Comparison of ENCODE assay signal across 8 cellular contexts in genomic region chr2:231677632-231678104, GRCh38. TPM values are rescaled to one million over a fixed set of nuclear protein-coding genes. Genes with fewer than 3 reads are reported as not detected.
A peak's percentile ranks its signal among the peaks of the same experiment; 100 is the strongest.
DNase-seq lines count a peak whose midpoint lies in the region; ATAC-seq and TF ChIP-seq lines count a peak whose summit lies in the region.

No MANE protein-coding gene starts in this region.

- H3K4me1 Mint-ChIP-seq in activated naive CD4-positive, alpha-beta T cell treated with anti-CD3 and anti-CD28 coated beads for 36 hours (ENCODE audit: low read depth): peaks cover 11% of the 10 kb centered on the region
- H3K4me1 Mint-ChIP-seq in progenitor cell of endocrine pancreas (ENCODE audit: low read depth): peaks cover 22% of the 10 kb centered on the region

- ATAC-seq in aorta (ENCODE audit: low FRiP score) (peak; percentile 73), HG02870 (IDR thresholded peaks at IDR 0.05; ENCODE audit: unreplicated experiment) (no peak)

- TF ChIP-seq RAD21 in SK-N-SH (IDR thresholded peaks at IDR 0.05; ENCODE audit: low read length): peak; percentile 94

- H4K20me1 ChIP-seq in SK-N-SH (ENCODE audit: insufficient read depth): no peaks in the 10 kb centered on the region

- no peak overlapping the region for H3K9ac ChIP-seq in SK-N-SH

- no peaks in the 10 kb centered on the region for H3K79me2 ChIP-seq in SK-N-SH (ENCODE audit: insufficient read depth)

- H3K27me3 ChIP-seq in SK-N-SH (ENCODE audit: insufficient read depth): no peaks in the 10 kb centered on the region
- no peaks in the 10 kb centered on the region for H3K27me3 ChIP-seq in aorta (ENCODE audit: control insufficient read depth in 1 of 2, insufficient read depth in 2 of 2, low read length in 1 of 2)

- no peak overlapping the region for H3K4me3 Mint-ChIP-seq in activated naive CD4-positive, alpha-beta T cell treated with anti-CD3 and anti-CD28 coated beads for 36 hours
- no peak overlapping the region for H3K4me3 Mint-ChIP-seq in progenitor cell of endocrine pancreas (ENCODE audit: low read depth)

- H3K27me3 Mint-ChIP-seq in activated naive CD4-positive, alpha-beta T cell treated with anti-CD3 and anti-CD28 coated beads for 36 hours (ENCODE audit: low read depth): peaks cover 19% of the 10 kb centered on the region
- no peaks in the 10 kb centered on the region for H3K27me3 Mint-ChIP-seq in progenitor cell of endocrine pancreas

- intact Hi-C loops in activated naive CD4-positive, alpha-beta T cell treated with anti-CD3 and anti-CD28 coated beads for 36 hours (cut with micrococcal nuclease): loop anchor here (1.0 kb wide), 5 partner anchors 15 to 114 kb away; no protein-coding TSS in a partner anchor
- intact Hi-C loops in head of caudate nucleus (cut with DNase I) (loop anchor here (2.0 kb wide), 1 partner anchor 37 kb away; no protein-coding TSS in a partner anchor), aorta (cut with DNase I) (loop anchor here (1.0 kb wide), 2 partner anchors 37 to 38 kb away; no protein-coding TSS in a partner anchor)

- H3K9me2 ChIP-seq in SK-N-SH: no peaks in the 10 kb centered on the region

- CTCF ChIA-PET in SK-N-SH (lab: Yijun Ruan, JAX): interaction anchor here (0.6 to 29.4 kb wide), 25 partner anchors 8 to 166 kb away, joined by 3 to 1218 read pairs (median 5); partner anchors contain the start of gene PTMA
- CTCF ChIA-PET in activated naive CD4-positive, alpha-beta T cell treated with anti-CD3 and anti-CD28 coated beads for 36 hours (lab: Charles Lee): interaction anchor here (0.5 to 12.0 kb wide), 34 partner anchors 9 to 515 kb away, joined by 3 to 408 read pairs (median 4); partner anchors contain the start of gene PDE6D

- H3K9me3 ChIP-seq in SK-N-SH (no peaks in the 10 kb centered on the region), aorta (ENCODE audit: control insufficient read depth, low read length) (no peaks in the 10 kb centered on the region)

- no peak overlapping the region for H3K4me2 ChIP-seq in SK-N-SH

- no peaks in the 10 kb centered on the region for H3K9me3 Mint-ChIP-seq in activated naive CD4-positive, alpha-beta T cell treated with anti-CD3 and anti-CD28 coated beads for 36 hours
- no peaks in the 10 kb centered on the region for H3K9me3 Mint-ChIP-seq in progenitor cell of endocrine pancreas (ENCODE audit: low read depth)

- H3K4me1 ChIP-seq in SK-N-SH (ENCODE audit: control insufficient read depth in 1 of 2, insufficient read depth in 2 of 2, low read depth in 1 of 2, low read length in 1 of 2) (peaks cover 0 to 18% of the 10 kb centered on the region in 2 experiments; a peak in 1 of 4 replicates), aorta (ENCODE audit: control insufficient read depth in 1 of 2, insufficient read depth in 2 of 2, low read length in 2 of 2) (peaks cover 0 to 2% of the 10 kb centered on the region in 2 donors)

- DNase-seq in NCI-H1048 (lab: John Stamatoyannopoulos, UW): peak; percentile 29
- DNase-seq in SK-N-SH: peak; percentile 80
- peak; percentile 94 for DNase-seq in activated naive CD4-positive, alpha-beta T cell treated with anti-CD3 and anti-CD28 coated beads for 36 hours
- peak; percentile 53 to 96 (median 87) for DNase-seq in head of caudate nucleus
- peak; percentile 72 for DNase-seq in progenitor cell of endocrine pancreas (ENCODE audit: low spot score, unreplicated experiment)
- peak; percentile 88 to 93 for DNase-seq in aorta

- TF ChIP-seq CTCF in GM12801 (IDR thresholded peaks at IDR 0.05; ENCODE audit: extremely low read depth, insufficient read length) (peak; percentile 64), SK-N-SH (IDR thresholded peaks at IDR 0.05) (peak; percentile 90), progenitor cell of endocrine pancreas (IDR thresholded peaks at IDR 0.05; ENCODE audit: unreplicated experiment) (peak; percentile 93)

- H3K36me3 Mint-ChIP-seq in activated naive CD4-positive, alpha-beta T cell treated with anti-CD3 and anti-CD28 coated beads for 36 hours (ENCODE audit: low read depth): no peaks in the 10 kb centered on the region
- H3K36me3 Mint-ChIP-seq in progenitor cell of endocrine pancreas (ENCODE audit: insufficient read depth): no peaks in the 10 kb centered on the region

- no peak overlapping the region for H3K27ac ChIP-seq in SK-N-SH (ENCODE audit: low read depth in 2 of 2, low read length in 1 of 2)
- no peak overlapping the region for H3K27ac ChIP-seq in aorta (ENCODE audit: low read depth in 1 of 2, low read length in 2 of 2)

- H3F3A ChIP-seq in SK-N-SH (replicated peaks; ENCODE audit: insufficient read depth): peaks cover 8% of the 10 kb centered on the region

- no peak overlapping the region for H2AFZ ChIP-seq in SK-N-SH (ENCODE audit: low read depth)

- no peak overlapping the region for H3K27ac Mint-ChIP-seq in activated naive CD4-positive, alpha-beta T cell treated with anti-CD3 and anti-CD28 coated beads for 36 hours
- peak overlapping the region; percentile 72 for H3K27ac Mint-ChIP-seq in progenitor cell of endocrine pancreas

- H3K36me3 ChIP-seq in SK-N-SH (replicated peaks in 1 of 2; ENCODE audit: control insufficient read depth in 1 of 2, insufficient read depth in 2 of 2, low read length in 1 of 2) (no peaks in the 10 kb centered on the region), aorta (ENCODE audit: control insufficient read depth in 1 of 2, insufficient read depth in 2 of 2, low read length in 1 of 2) (no peaks in the 10 kb centered on the region)

- no peak for TF ChIP-seq EP300 in SK-N-SH (IDR thresholded peaks at IDR 0.05; ENCODE audit: borderline replicate concordance in 1 of 2, low read depth in 1 of 2, low read length in 1 of 2)

- under 1% methylated on average over 8 of the region's 8 CpGs for WGBS in SK-N-SH (ENCODE audit: low lambda C conversion rate)
- WGBS in aorta, 2 donors: 0 to 1% methylated on average over 8 of the region's 8 CpGs

- POLR2A ChIA-PET in SK-N-SH (lab: Yijun Ruan, JAX): interaction anchor here (1.0 to 1.8 kb wide), 7 partner anchors 29 to 114 kb away, joined by 3 to 20 read pairs (median 7); partner anchors contain the start of gene PTMA

- H3K4me3 ChIP-seq in SK-N-SH (ENCODE audit: low read depth in 2 of 2, low read length in 1 of 2): peak overlapping the region in 1 of 2 experiments; percentile 43; a peak in 1 of 4 replicates
- no peak overlapping the region for H3K4me3 ChIP-seq in aorta (ENCODE audit: low read length in 2 of 2)

TF ChIP-seq in SK-N-SH, 30 proteins besides CTCF, POLR2A, EP300 and RAD21:
- TF ChIP-seq FOXJ3 (CRISPR knock-in tag; IDR thresholded peaks at IDR 0.05) (no peak), SIN3A (IDR thresholded peaks at IDR 0.05; ENCODE audit: borderline replicate concordance, low read depth, low read length) (no peak), MXI1 (IDR thresholded peaks at IDR 0.05; ENCODE audit: low read depth, low read length) (peak; percentile 45; the same call in 1 of the 2 replicates), SMC3 (IDR thresholded peaks at IDR 0.05; ENCODE audit: low read depth, low read length) (peak; percentile 96), RCOR1 (IDR thresholded peaks at IDR 0.05; ENCODE audit: low read length) (0 out of 2 replicates have a peak, but pooled peaks have one; percentile 52), FOSL2 (IDR thresholded peaks at IDR 0.05; ENCODE audit: borderline replicate concordance, low read depth) (no peak)
- TF ChIP-seq, protein P1, sequence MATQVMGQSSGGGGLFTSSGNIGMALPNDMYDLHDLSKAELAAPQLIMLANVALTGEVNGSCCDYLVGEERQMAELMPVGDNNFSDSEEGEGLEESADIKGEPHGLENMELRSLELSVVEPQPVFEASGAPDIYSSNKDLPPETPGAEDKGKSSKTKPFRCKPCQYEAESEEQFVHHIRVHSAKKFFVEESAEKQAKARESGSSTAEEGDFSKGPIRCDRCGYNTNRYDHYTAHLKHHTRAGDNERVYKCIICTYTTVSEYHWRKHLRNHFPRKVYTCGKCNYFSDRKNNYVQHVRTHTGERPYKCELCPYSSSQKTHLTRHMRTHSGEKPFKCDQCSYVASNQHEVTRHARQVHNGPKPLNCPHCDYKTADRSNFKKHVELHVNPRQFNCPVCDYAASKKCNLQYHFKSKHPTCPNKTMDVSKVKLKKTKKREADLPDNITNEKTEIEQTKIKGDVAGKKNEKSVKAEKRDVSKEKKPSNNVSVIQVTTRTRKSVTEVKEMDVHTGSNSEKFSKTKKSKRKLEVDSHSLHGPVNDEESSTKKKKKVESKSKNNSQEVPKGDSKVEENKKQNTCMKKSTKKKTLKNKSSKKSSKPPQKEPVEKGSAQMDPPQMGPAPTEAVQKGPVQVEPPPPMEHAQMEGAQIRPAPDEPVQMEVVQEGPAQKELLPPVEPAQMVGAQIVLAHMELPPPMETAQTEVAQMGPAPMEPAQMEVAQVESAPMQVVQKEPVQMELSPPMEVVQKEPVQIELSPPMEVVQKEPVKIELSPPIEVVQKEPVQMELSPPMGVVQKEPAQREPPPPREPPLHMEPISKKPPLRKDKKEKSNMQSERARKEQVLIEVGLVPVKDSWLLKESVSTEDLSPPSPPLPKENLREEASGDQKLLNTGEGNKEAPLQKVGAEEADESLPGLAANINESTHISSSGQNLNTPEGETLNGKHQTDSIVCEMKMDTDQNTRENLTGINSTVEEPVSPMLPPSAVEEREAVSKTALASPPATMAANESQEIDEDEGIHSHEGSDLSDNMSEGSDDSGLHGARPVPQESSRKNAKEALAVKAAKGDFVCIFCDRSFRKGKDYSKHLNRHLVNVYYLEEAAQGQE (IDR thresholded peaks at IDR 0.05; ENCODE audit: low read depth, low read length): no peak

RNA-seq across cellular contexts. Expression of gene PTMA, which starts 30.7 kb away (rescaled TPM):
- polyA plus RNA-seq in SK-N-SH (2012; rRNA removed) (517 and 767 TPM in 2 replicates), aorta (1,000 to 10,000 TPM; 1,255 to 2,243 TPM)
- polyA plus RNA-seq in SK-N-SH (2012; cell fraction: cytosol; rRNA removed): 733 and 1,021 TPM in 2 replicates
- 319 and 439 TPM in 2 replicates for polyA plus RNA-seq in SK-N-SH (2012; cell fraction: nucleus; rRNA removed)
- 1,000 to 10,000 TPM; 2,162 to 2,216 TPM for total RNA-seq in activated naive CD4-positive, alpha-beta T cell treated with anti-CD3 and anti-CD28 coated beads for 36 hours
- total RNA-seq in progenitor cell of endocrine pancreas (1,066 and 1,116 TPM in 2 replicates), aorta (100 to 1,000 TPM; 792 to 882 TPM)

Comparison
In these comparisons a context has a peak if more than half of its experiments do, and no peak if none do; other contexts are left out.
1. DNase-seq: peak in every context shown above with its lines; median percentile 94 in activated naive CD4-positive, alpha-beta T cell treated with anti-CD3 and anti-CD28 coated beads for 36 hours; 90 in aorta; 87 in head of caudate nucleus; 80 in SK-N-SH; 72 in progenitor cell of endocrine pancreas; 29 in NCI-H1048.